ENCODE assay signal across 13 cellular contexts in genomic region chr11:34792143-34792542, GRCh38.
DNase-seq lines count a peak whose midpoint lies in the region; ATAC-seq and TF ChIP-seq lines count a peak whose summit lies in the region.
"Had no signal": no experiment of that assay in that cellular context is flagged by ENCODE, and none has a peak within 500 bp of the region (broad histone marks: within the 10 kb centered on the region; RNA-seq: fewer than 3 reads in every experiment).

No MANE protein-coding gene starts in this region.

- no peaks in the 10 kb centered on the region for H3K36me3 Mint-ChIP-seq in stimulated activated effector memory CD8-positive, alpha-beta T cell treated with anti-CD3 and anti-CD28 coated beads, Interleukin-12 subunit alpha, Interleukin-12 subunit beta, amount 100 ng/mL, for 72 hours

- H3K9me2 ChIP-seq in HCT116 (ENCODE audit: insufficient read depth), result no peaks in the 10 kb centered on the region

- peak; percentile 70 for ATAC-seq in HCT116
- no peak for ATAC-seq in stimulated activated effector memory CD8-positive, alpha-beta T cell treated with anti-CD3 and anti-CD28 coated beads, Interleukin-12 subunit alpha, Interleukin-12 subunit beta, amount 100 ng/mL, for 72 hours
- ATAC-seq: activated T-helper 17 cell treated with anti-CD3 and anti-CD28 coated beads, Interleukin-2, amount 50 U/mL, for 72 hours had no signal

- no peaks in the 10 kb centered on the region for H3K9me3 ChIP-seq in HCT116 (ENCODE audit: control insufficient read depth in 1 of 2, insufficient read depth in 1 of 2, low read depth in 1 of 2, low read length in 2 of 2)
- H3K9me3 ChIP-seq in adipocyte (ENCODE audit: control insufficient read depth, low read length), result peaks cover under 1% of the 10 kb centered on the region

- intact Hi-C loops in HCT116 (cut with micrococcal nuclease), result no loop called here

- no peak overlapping the region for H3K4me3 ChIP-seq in HCT116 (replicated peaks in 1 of 2; ENCODE audit: low read depth in 1 of 2, low read length in 2 of 2)
- H3K4me3 ChIP-seq in adipocyte (ENCODE audit: low read length), result no peak overlapping the region

- H4K20me1 ChIP-seq in HCT116 (ENCODE audit: insufficient read depth), result no peaks in the 10 kb centered on the region

- BruUV-seq in HCT116 (replicated peaks; lab: Mats Ljungman, UMichigan), result no TSS peak

- H2AFZ ChIP-seq in HCT116 (ENCODE audit: low read depth, low read length, poor library complexity, severe bottlenecking), result peak overlapping the region; percentile 65

- H3K36me3 ChIP-seq in HCT116 (ENCODE audit: control insufficient read depth in 1 of 2, insufficient read depth in 2 of 2, low read length in 2 of 2) (no peaks in the 10 kb centered on the region), adipocyte (ENCODE audit: control insufficient read depth, insufficient read depth, low read length, severe bottlenecking) (no peaks in the 10 kb centered on the region)

- H3K79me2 ChIP-seq in HCT116 (ENCODE audit: insufficient read depth, low read length), result no peaks in the 10 kb centered on the region

- DNase-seq in HCT116 (ENCODE audit: low read depth, low spot score) (no peak), adipocyte (ENCODE audit: low read depth) (peak; percentile 7), medulla oblongata (ENCODE audit: extremely low spot score) (peak; percentile 5), SIG-M5 treated with dmso at 0.1 percent for 504 hours (lab: John Stamatoyannopoulos, UW; ENCODE audit: unreplicated experiment) (no peak), GM13976 (ENCODE audit: low spot score) (no peak)
- DNase-seq in stimulated activated effector memory CD8-positive, alpha-beta T cell treated with anti-CD3 and anti-CD28 coated beads, Interleukin-12 subunit alpha, Interleukin-12 subunit beta, amount 100 ng/mL, for 72 hours (ENCODE audit: low spot score in 2 of 2), result no peak
- DNase-seq: activated CD4-positive, alpha-beta T cell treated with anti-CD3 and anti-CD28 coated beads, Interleukin-2, amount 50 U/mL, for 1 hour; glutamatergic neuron; kidney glomerular epithelial cell; stimulated activated CD4-positive, alpha-beta T cell treated with anti-CD3 and anti-CD28 coated beads, Interleukin-4, amount 100 ng/mL, for 1 hour; stimulated activated naive CD4-positive, alpha-beta T cell had no signal

- POLR2A ChIA-PET in HCT116 (lab: Charles Lee), result no interaction called here

- CTCF ChIA-PET in HCT116 (lab: Charles Lee), result interaction anchor here (1.1 to 2.3 kb wide), 3 partner anchors 9 to 206 kb away, joined by 3 to 6 read pairs (median 5); no protein-coding TSS in a partner anchor

- no peaks in the 10 kb centered on the region for H3K4me1 Mint-ChIP-seq in stimulated activated effector memory CD8-positive, alpha-beta T cell treated with anti-CD3 and anti-CD28 coated beads, Interleukin-12 subunit alpha, Interleukin-12 subunit beta, amount 100 ng/mL, for 72 hours
- H3K4me1 Mint-ChIP-seq: activated T-helper 17 cell treated with anti-CD3 and anti-CD28 coated beads, Interleukin-2, amount 50 U/mL, for 72 hours had no signal

- in situ Hi-C loops in GM13976 (cut with MboI; ENCODE audit: low sequenced_read_pairs, unreplicated experiment), result no loop called here

- no peak for TF ChIP-seq POLR2A in HCT116 (IDR thresholded peaks at IDR 0.05; ENCODE audit: borderline replicate concordance, extremely low read depth, insufficient read depth, insufficient read length)

- no peak overlapping the region for H3K27ac Mint-ChIP-seq in stimulated activated effector memory CD8-positive, alpha-beta T cell treated with anti-CD3 and anti-CD28 coated beads, Interleukin-12 subunit alpha, Interleukin-12 subunit beta, amount 100 ng/mL, for 72 hours
- H3K27ac Mint-ChIP-seq: activated T-helper 17 cell treated with anti-CD3 and anti-CD28 coated beads, Interleukin-2, amount 50 U/mL, for 72 hours had no signal

- TF ChIP-seq RAD21 in HCT116 (IDR thresholded peaks at IDR 0.05; ENCODE audit: low read depth), result no peak

- peaks cover 3% of the 10 kb centered on the region for H3K9me3 Mint-ChIP-seq in stimulated activated effector memory CD8-positive, alpha-beta T cell treated with anti-CD3 and anti-CD28 coated beads, Interleukin-12 subunit alpha, Interleukin-12 subunit beta, amount 100 ng/mL, for 72 hours

- H3K27ac ChIP-seq in HCT116 (ENCODE audit: low read depth, low read length), result no peak overlapping the region

- RAD21 ChIA-PET in HCT116 (lab: Charles Lee; ENCODE audit: low non-redundant PET in 1 of 2, low total read pairs in 2 of 2, uncharacterized antibody in 2 of 2, unreplicated experiment in 2 of 2), result no interaction called here

- no peak overlapping the region for H3K9ac ChIP-seq in HCT116 (ENCODE audit: low read length)
- no peak overlapping the region for H3K9ac ChIP-seq in adipocyte (ENCODE audit: low read length)

- H3K27me3 ChIP-seq in HCT116 (ENCODE audit: insufficient read depth, low read length), result no peaks in the 10 kb centered on the region
- H3K27me3 ChIP-seq in adipocyte (replicated peaks; ENCODE audit: control insufficient read depth, insufficient read depth, low read length), result no peaks in the 10 kb centered on the region

- H3K4me1 ChIP-seq in HCT116 (ENCODE audit: control insufficient read depth in 1 of 2, insufficient read depth in 2 of 2, low read length in 2 of 2), result peaks cover 0 to 18% of the 10 kb centered on the region in 2 experiments; a peak in 1 of 4 replicates
- peaks cover 19% of the 10 kb centered on the region for H3K4me1 ChIP-seq in adipocyte (ENCODE audit: control insufficient read depth, insufficient read depth, low read length)

- H3K4me2 ChIP-seq in HCT116 (ENCODE audit: low read length), result no peak overlapping the region

- TF ChIP-seq CTCF in GM12873 (IDR thresholded peaks at IDR 0.05; ENCODE audit: insufficient read depth, low read depth, low read length, missing control alignments), result peak; percentile 17
- TF ChIP-seq CTCF in HCT116 (IDR thresholded peaks at IDR 0.05 in 2 of 3, conservative IDR thresholded peaks at IDR 0.05 in 1 of 3; ENCODE audit: borderline replicate concordance in 1 of 3, insufficient read depth in 1 of 3, low read depth in 2 of 3, low read length in 2 of 3), result peak in 2 of 3 experiments; percentile 17 to 34; a peak in 2 of 6 replicates
- no peak for TF ChIP-seq CTCF in GM13976 (IDR thresholded peaks at IDR 0.05; ENCODE audit: borderline replicate concordance, control extremely low read depth, extremely low read depth, insufficient read depth, missing control alignments)

- H3K4me3 Mint-ChIP-seq in stimulated activated effector memory CD8-positive, alpha-beta T cell treated with anti-CD3 and anti-CD28 coated beads, Interleukin-12 subunit alpha, Interleukin-12 subunit beta, amount 100 ng/mL, for 72 hours, result no peak overlapping the region
- H3K4me3 Mint-ChIP-seq: activated T-helper 17 cell treated with anti-CD3 and anti-CD28 coated beads, Interleukin-2, amount 50 U/mL, for 72 hours had no signal

TF ChIP-seq in HCT116, 20 proteins besides CTCF, POLR2A, EP300 and RAD21:
- TF ChIP-seq YY1 (IDR thresholded peaks at IDR 0.05; ENCODE audit: extremely low read depth, insufficient replicate concordance, low read depth, low read length), result no peak
- TF ChIP-seq ZFX (IDR thresholded peaks at IDR 0.05), result no peak
- TF ChIP-seq CBX3 (IDR thresholded peaks at IDR 0.05; ENCODE audit: low read depth), result no peak
- no peak for TF ChIP-seq MAX (IDR thresholded peaks at IDR 0.05)
- TF ChIP-seq SP1 (IDR thresholded peaks at IDR 0.05; ENCODE audit: low read depth), result no peak
- no peak for TF ChIP-seq ZNF274 (IDR thresholded peaks at IDR 0.05; ENCODE audit: low read depth, low read length)
- TF ChIP-seq EZH2phosphoT487 (IDR thresholded peaks at IDR 0.05; ENCODE audit: borderline replicate concordance), result no peak
- TF ChIP-seq JUND (IDR thresholded peaks at IDR 0.05), result no peak
- TF ChIP-seq REST (IDR thresholded peaks at IDR 0.05; ENCODE audit: low read depth), result no peak
- no peak for TF ChIP-seq ELF1 (IDR thresholded peaks at IDR 0.05; ENCODE audit: borderline replicate concordance, low read depth)
- TF ChIP-seq POLR2AphosphoS5 (IDR thresholded peaks at IDR 0.05; ENCODE audit: low read depth, low read length), result no peak

Comparison
In these comparisons a context has a peak if more than half of its experiments do, and no peak if none do; other contexts are left out.
1. DNase-seq: peak in adipocyte (single experiment) and medulla oblongata (single experiment); none in HCT116 (single experiment), SIG-M5 treated with dmso at 0.1 percent for 504 hours (single experiment), stimulated activated effector memory CD8-positive, alpha-beta T cell treated with anti-CD3 and anti-CD28 coated beads, Interleukin-12 subunit alpha, Interleukin-12 subunit beta, amount 100 ng/mL, for 72 hours (0 of 2) and GM13976 (single experiment).